ENCODE assay signal across 17 cellular contexts in the genomic region with DNA sequence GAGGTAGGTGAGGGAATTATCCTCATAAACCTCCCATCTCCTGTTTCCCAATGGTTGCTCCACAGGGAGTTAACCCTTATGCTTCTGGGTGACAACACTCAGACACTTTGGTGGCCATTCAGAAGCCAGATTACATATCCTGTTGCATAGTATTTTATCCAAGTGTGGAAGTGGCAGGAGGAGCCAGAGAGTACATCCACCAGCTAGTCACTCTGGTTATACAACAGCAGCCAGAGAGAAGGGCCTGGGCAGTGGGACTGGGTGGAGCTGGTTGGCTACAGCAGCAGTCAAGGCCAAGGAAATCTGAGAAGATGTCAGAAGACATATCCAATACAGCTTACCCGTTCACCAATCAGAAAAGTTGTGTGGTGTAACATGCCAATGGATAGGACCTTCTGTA. TPM values are rescaled to one million over a fixed set of nuclear protein-coding genes. Genes with fewer than 3 reads are reported as not detected.
DNase-seq lines count a peak whose midpoint lies in the region; ATAC-seq, FAIRE-seq and TF ChIP-seq lines count a peak whose summit lies in the region.
"Had no signal": no experiment of that assay in that cellular context is flagged by ENCODE, and none has a peak within 500 bp of the region (broad histone marks: within the 10 kb centered on the region; RNA-seq: fewer than 3 reads in every experiment).

No MANE protein-coding gene starts in this region.

- TF ChIP-seq POLR2A in GM12892 (IDR thresholded peaks at IDR 0.05; ENCODE audit: low read depth, low read length): no peak
- TF ChIP-seq POLR2A in H1 (IDR thresholded peaks at IDR 0.05; ENCODE audit: control extremely low read depth in 1 of 2, low read depth in 2 of 2, low read length in 2 of 2): no peak

- H2BK15ac ChIP-seq in H1 (ENCODE audit: low read length): 0 out of 2 replicates have a peak overlapping the region, but pooled peaks have one; percentile 14

- no peaks in the 10 kb centered on the region for H3K36me3 ChIP-seq in H1 (ENCODE audit: control insufficient read depth in 2 of 4, insufficient read depth in 4 of 4, low read length in 3 of 4)
- H3K36me3 ChIP-seq in brain microvascular endothelial cell (replicated peaks): no peaks in the 10 kb centered on the region
- H3K36me3 ChIP-seq: HAP-1 had no signal

- no peak overlapping the region for H2BK5ac ChIP-seq in H1 (ENCODE audit: low read depth, low read length)

- peaks cover 8% of the 10 kb centered on the region for H3K4me1 Mint-ChIP-seq in stimulated activated memory B cell treated with anti-CD40 and anti-IgM and Interleukin-4, amounts not matched to agents 10 μg/mL and 1 μg/mL and 100 μg/mL, for 72 hours

- H3K4me3 Mint-ChIP-seq in stimulated activated memory B cell treated with anti-CD40 and anti-IgM and Interleukin-4, amounts not matched to agents 10 μg/mL and 1 μg/mL and 100 μg/mL, for 72 hours: no peak overlapping the region
- H3K4me3 Mint-ChIP-seq: CD4-positive, alpha-beta memory T cell; HFFc6 had no signal

- ATAC-seq in stimulated activated memory B cell treated with anti-CD40 and anti-IgM and Interleukin-4, amounts not matched to agents 10 μg/mL and 1 μg/mL and 100 μg/mL, for 72 hours: no peak

- no peaks in the 10 kb centered on the region for H3K9me3 Mint-ChIP-seq in stimulated activated memory B cell treated with anti-CD40 and anti-IgM and Interleukin-4, amounts not matched to agents 10 μg/mL and 1 μg/mL and 100 μg/mL, for 72 hours
- H3K9me3 Mint-ChIP-seq: CD4-positive, alpha-beta memory T cell had no signal

- H3K4me2 ChIP-seq in H1 (ENCODE audit: insufficient read depth in 1 of 2, low read depth in 2 of 2, low read length in 2 of 2): no peak overlapping the region; a peak in 1 of 4 replicates

- no peak for TF ChIP-seq CTCF in H1 (IDR thresholded peaks at IDR 0.05; ENCODE audit: control extremely low read depth in 1 of 3, insufficient read depth in 1 of 3, low read depth in 1 of 3, low read length in 3 of 3)
- no peak for TF ChIP-seq CTCF in brain microvascular endothelial cell (IDR thresholded peaks at IDR 0.05; ENCODE audit: low read depth, low read length, missing control alignments)

- H2AFZ ChIP-seq in H1 (ENCODE audit: low read length): no peak overlapping the region
- H2AFZ ChIP-seq: GM23248 had no signal

- FAIRE-seq in GM12892 (lab: Jason Lieb, UNC): peak; percentile 14
- no peak for FAIRE-seq in H1 (lab: Jason Lieb, UNC)
- FAIRE-seq: G401.6, H54 had no signal

- no peak overlapping the region for H2BK20ac ChIP-seq in H1 (ENCODE audit: low read length)

- H3K9ac ChIP-seq in H1 (replicated peaks in 1 of 4; ENCODE audit: extremely low read depth in 1 of 4, low read depth in 3 of 4, low read length in 3 of 4): no peak overlapping the region
- H3K9ac ChIP-seq: GM23248 had no signal

- H3K9me3 ChIP-seq in H1 (ENCODE audit: insufficient read depth in 2 of 2, low read depth in 1 of 2, low read length in 1 of 2): peaks cover 0 to 2% of the 10 kb centered on the region in 2 experiments; a peak in 1 of 4 replicates
- H3K9me3 ChIP-seq: HAP-1 had no signal

- H3K4me3 ChIP-seq in H1 (ENCODE audit: extremely low read depth in 1 of 4, insufficient read depth in 2 of 4, low read depth in 3 of 4, low read length in 4 of 4): no peak overlapping the region
- no peak overlapping the region for H3K4me3 ChIP-seq in brain microvascular endothelial cell (ENCODE audit: low read depth, low read length)
- H3K4me3 ChIP-seq: GM23248, HAP-1 had no signal

- no peak overlapping the region for H4K5ac ChIP-seq in H1 (ENCODE audit: insufficient read length, low read depth, low read length)

- CTCF ChIA-PET in H1 (lab: Charles Lee; ENCODE audit: partially characterized antibody): interaction anchor here (1.2 to 1.7 kb wide), 4 partner anchors 10 to 34 kb away, joined by 3 to 8 read pairs (median 4); no protein-coding TSS in a partner anchor

- H3K27me3 ChIP-seq in H1 (replicated peaks in 1 of 4; ENCODE audit: control insufficient read depth in 3 of 4, extremely low read depth in 1 of 4, insufficient read depth in 3 of 4, low read length in 3 of 4) (peaks cover 0 to 2% (median 0%) of the 10 kb centered on the region in 4 experiments; a peak in 1 of 7 replicates), brain microvascular endothelial cell (replicated peaks) (no peaks in the 10 kb centered on the region)

- H3K23me2 ChIP-seq in H1 (ENCODE audit: low read depth, low read length): no peaks in the 10 kb centered on the region

- TF ChIP-seq RAD21 in H1 (IDR thresholded peaks at IDR 0.05 in 1 of 2, conservative IDR thresholded peaks at IDR 0.05 in 1 of 2; ENCODE audit: low read depth in 2 of 2, low read length in 2 of 2): no peak

- no peak overlapping the region for H2AK5ac ChIP-seq in H1 (ENCODE audit: low read depth, low read length)

- POLR2A ChIA-PET in H1 (lab: Charles Lee; ENCODE audit: partially characterized antibody): interaction anchor here (1.0 to 1.2 kb wide), 4 partner anchors 10 to 54 kb away, joined by 3 to 4 read pairs (median 4); no protein-coding TSS in a partner anchor

- H3K23ac ChIP-seq in H1 (ENCODE audit: insufficient read length): no peak overlapping the region

- in situ Hi-C loops in brain microvascular endothelial cell (cut with HindIII; ENCODE audit: low pct_ligation_motif_present, low sequenced_read_pairs): no loop called here

- no peak for TF ChIP-seq EP300 in H1 (IDR thresholded peaks at IDR 0.05; ENCODE audit: borderline replicate concordance in 1 of 2, low read depth in 2 of 2, low read length in 2 of 2)

- H3K79me1 ChIP-seq in H1 (ENCODE audit: low read depth, low read length): no peaks in the 10 kb centered on the region

- H3K36me3 Mint-ChIP-seq in stimulated activated memory B cell treated with anti-CD40 and anti-IgM and Interleukin-4, amounts not matched to agents 10 μg/mL and 1 μg/mL and 100 μg/mL, for 72 hours: no peaks in the 10 kb centered on the region
- H3K36me3 Mint-ChIP-seq: CD4-positive, alpha-beta memory T cell had no signal

- 85% methylated on average over 1 of the region's 1 CpG; no CpG with 5 or more reads in 1 of the 2 experiments for WGBS in H1 (ENCODE audit: extremely low coverage in 1 of 2, insufficient coverage in 1 of 2, insufficient read length in 1 of 2, insufficient replicate concordance in 2 of 2, low coverage in 1 of 2, low lambda C conversion rate in 2 of 2, missing lambda C conversion rate in 1 of 2), 2 experiments

- no peaks in the 10 kb centered on the region for H3K27me3 Mint-ChIP-seq in stimulated activated memory B cell treated with anti-CD40 and anti-IgM and Interleukin-4, amounts not matched to agents 10 μg/mL and 1 μg/mL and 100 μg/mL, for 72 hours

- H3K18ac ChIP-seq in H1 (ENCODE audit: extremely low read depth, low read length): no peak overlapping the region

- no peak overlapping the region for H2BK120ac ChIP-seq in H1 (replicated peaks; ENCODE audit: low read depth, low read length)

- H4K8ac ChIP-seq in H1 (ENCODE audit: extremely low read depth, insufficient read depth, low read length): no peak overlapping the region

- no peaks in the 10 kb centered on the region for H4K20me1 ChIP-seq in H1 (replicated peaks in 1 of 2; ENCODE audit: control insufficient read depth in 1 of 2, insufficient read depth in 2 of 2, low read length in 2 of 2)

- H3K4me1 ChIP-seq in H1 (replicated peaks in 1 of 4; ENCODE audit: control insufficient read depth in 3 of 4, insufficient read depth in 4 of 4, low read length in 3 of 4): peaks cover 4 to 12% (median 6%) of the 10 kb centered on the region in 4 experiments; a peak in 6 of 7 replicates

- H4K91ac ChIP-seq in H1 (replicated peaks; ENCODE audit: insufficient read length, low read length): no peak overlapping the region

- DNase-seq in GM12892 (ENCODE audit: insufficient read length) (no peak), NCI-H69 (lab: John Stamatoyannopoulos, UW) (peak; percentile 38), H1 (ENCODE audit: low read depth in 1 of 2, low spot score in 2 of 2) (peak in 1 of 2 experiments; percentile 39), GM19238 (ENCODE audit: insufficient read length, low spot score) (no peak), brain microvascular endothelial cell (no peak)
- DNase-seq: C1 segment of cervical spinal cord; Calu3; CD4-positive, alpha-beta memory T cell; COR-L47; DMS53; DND-41; GM23248; HFFc6 had no signal

- H3K14ac ChIP-seq in H1 (ENCODE audit: insufficient read length): no peak overlapping the region

- no peak overlapping the region for H3K27ac ChIP-seq in H1 (ENCODE audit: low read depth, low read length)
- H3K27ac ChIP-seq in brain microvascular endothelial cell: no peak overlapping the region
- H3K27ac ChIP-seq: GM23248 had no signal

- H3K79me2 ChIP-seq in H1 (ENCODE audit: control insufficient read depth in 1 of 2, insufficient read depth in 2 of 2, low read length in 2 of 2): no peaks in the 10 kb centered on the region

- no peak overlapping the region for H3K4ac ChIP-seq in H1 (replicated peaks; ENCODE audit: insufficient read length, low read depth, low read length)

- no peak overlapping the region for H2BK12ac ChIP-seq in H1 (ENCODE audit: low read depth, low read length)

- no peak overlapping the region for H3K27ac Mint-ChIP-seq in stimulated activated memory B cell treated with anti-CD40 and anti-IgM and Interleukin-4, amounts not matched to agents 10 μg/mL and 1 μg/mL and 100 μg/mL, for 72 hours
- H3K27ac Mint-ChIP-seq: CD4-positive, alpha-beta memory T cell; HFFc6 had no signal

- no peak overlapping the region for H3K56ac ChIP-seq in H1 (replicated peaks; ENCODE audit: insufficient read length, low read depth, low read length)

TF ChIP-seq in H1, 55 proteins besides CTCF, POLR2A, EP300 and RAD21:
- TF ChIP-seq GTF2F1 (IDR thresholded peaks at IDR 0.05; ENCODE audit: borderline replicate concordance, low read depth, low read length) (no peak), SIX5 (IDR thresholded peaks at IDR 0.05; ENCODE audit: low read depth, low read length) (no peak), KDM1A (IDR thresholded peaks at IDR 0.05; ENCODE audit: borderline replicate concordance, low read length) (no peak), CHD2 (IDR thresholded peaks at IDR 0.05; ENCODE audit: low read length) (no peak), NRF1 (IDR thresholded peaks at IDR 0.05; ENCODE audit: low read depth, low read length) (no peak), TBP (IDR thresholded peaks at IDR 0.05; ENCODE audit: low read depth, low read length) (no peak), TAF1 (IDR thresholded peaks at IDR 0.05; ENCODE audit: low read depth, low read length) (no peak)

RNA-seq across cellular contexts. Expression of gene VASH2, which starts 16.3 kb away (rescaled TPM):
- polyA plus RNA-seq in GM12892 (2012; ENCODE audit: missing spikeins): 35.6 TPM
- total RNA-seq in H1 (2021; fragmentation: NEBNext Ultra II Directional; extraction: Animal tissue kit (Norgen Biotek cat#: 25700)): 184 and 187 TPM in 2 replicates
- 44.0 and 51.4 TPM in 2 replicates for polyA plus RNA-seq in H1 (2011; rRNA removed)
- polyA plus RNA-seq in H1 (2011; cell fraction: cytosol; rRNA removed): 58.3 TPM
- 162 TPM for polyA plus RNA-seq in H1 (2011; cell fraction: nucleus; rRNA removed)
- polyA plus RNA-seq in H1 (2012, experiment 1 of 2): 80.3 to 102 TPM (median 93.1 TPM) in 4 replicates
- 13.9 TPM for polyA plus RNA-seq in H1 (2012, experiment 2 of 2)
- polyA plus RNA-seq in H1 (2013, experiment 1 of 2): 125 TPM
- 109 TPM for polyA plus RNA-seq in H1 (2013, experiment 2 of 2)
- polyA minus RNA-seq in H1 (2011; rRNA and poly(A)+ RNA removed): 145 and 147 TPM in 2 replicates
- 113 TPM for polyA minus RNA-seq in H1 (2011; cell fraction: cytosol; rRNA and poly(A)+ RNA removed)
- 237 TPM for polyA minus RNA-seq in H1 (2011; cell fraction: nucleus; rRNA and poly(A)+ RNA removed)
- total RNA-seq: CD4-positive, alpha-beta memory T cell; GM23248 had no signal
